In the genomic region with DNA sequence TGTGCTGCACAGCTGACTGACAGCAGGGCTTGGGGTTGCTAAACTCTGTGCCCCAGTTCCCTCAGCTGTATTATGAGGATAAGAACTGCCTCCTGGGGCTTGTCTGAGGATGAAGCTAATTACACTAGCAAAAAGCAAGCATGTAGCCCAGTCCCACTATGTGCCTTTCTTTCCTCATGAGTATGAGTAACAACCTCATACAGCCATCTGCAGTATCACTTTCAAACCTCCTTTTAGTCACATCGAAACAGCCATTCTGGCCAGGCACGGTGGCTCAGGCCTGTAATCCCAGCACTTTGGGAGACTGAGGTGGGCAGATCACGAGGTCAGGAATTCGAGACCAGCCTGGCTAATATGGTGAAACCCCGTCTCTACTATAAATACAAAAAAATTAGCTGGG, we compare ENCODE assay signal across 23 cellular contexts.
DNase-seq lines count a peak whose midpoint lies in the region; ATAC-seq and TF ChIP-seq lines count a peak whose summit lies in the region.
"Had no signal": no experiment of that assay in that cellular context is flagged by ENCODE, and none has a peak within 500 bp of the region (broad histone marks: within the 10 kb centered on the region; RNA-seq: fewer than 3 reads in every experiment).

No MANE protein-coding gene starts in this region.

- no peaks in the 10 kb centered on the region for H3K27me3 ChIP-seq in spleen (replicated peaks in 1 of 7)
- H3K27me3 ChIP-seq: pancreas, transverse colon had no signal

- TF ChIP-seq CTCF in spleen (IDR thresholded peaks at IDR 0.05 in 8 of 11, conservative IDR thresholded peaks at IDR 0.05 in 3 of 11) (no peak), GM20000 (IDR thresholded peaks at IDR 0.05; ENCODE audit: extremely low read depth, missing control alignments) (no peak)

- ATAC-seq in GM21529 (IDR thresholded peaks at IDR 0.05; ENCODE audit: unreplicated experiment) (peak; percentile 82), HG03066 (IDR thresholded peaks at IDR 0.05; ENCODE audit: low read depth, unreplicated experiment) (peak; percentile 66)
- ATAC-seq: activated CD8-positive, alpha-beta memory T cell treated with anti-CD3 and anti-CD28 coated beads, Interleukin-2, amount 10 ng/mL, durations not matched to agents 7 days and 5 days; lower lobe of right lung; pancreas; PC-3; Right ventricle myocardium inferior; sciatic nerve had no signal

- WGBS in spleen, 5 donors, result 83 to 93% (median 89%) methylated on average over 5 of the region's 5 CpGs

- intact Hi-C loops in spleen (cut with DNase I; ENCODE audit: low total_unique reads), result no loop called here
- intact Hi-C loops in posterior vena cava (cut with DNase I), result no loop called here

- DNase-seq in NCI-H82 (lab: John Stamatoyannopoulos, UW) (peak; percentile 51), NCI-H82 treated with DMSO at 0.1 percent for 48 hours (lab: John Stamatoyannopoulos, UW; ENCODE audit: unreplicated experiment) (no peak), spleen (peak; percentile 28), posterior vena cava (ENCODE audit: low spot score) (no peak), pons (ENCODE audit: low spot score) (no peak), GM20000 (ENCODE audit: low spot score) (no peak)
- DNase-seq: activated CD4-positive, alpha-beta T cell treated with anti-CD3 and anti-CD28 coated beads, Interleukin-2, amount 10 ng/mL, durations not matched to agents 24 days and 14 days; activated CD8-positive, alpha-beta memory T cell treated with anti-CD3 and anti-CD28 coated beads, Interleukin-2, amount 10 ng/mL, durations not matched to agents 7 days and 5 days; activated naive CD8-positive, alpha-beta T cell treated with anti-CD3 and anti-CD28 coated beads for 36 hours; CD4-positive, CD25-positive, alpha-beta regulatory T cell; EL; lower lobe of right lung; NCI-H1105 treated with DMSO at 0.1 percent for 48 hours; NCI-H2081; NCI-H446 treated with DMSO at 0.1 percent for 48 hours; pancreas; PC-3; transverse colon had no signal

- H3K27ac ChIP-seq in spleen, result no peak overlapping the region
- H3K27ac ChIP-seq: 22Rv1, lower lobe of right lung, pancreas, transverse colon had no signal

- H3K4me3 ChIP-seq in spleen, result no peak overlapping the region
- H3K4me3 ChIP-seq: lower lobe of right lung, pancreas, transverse colon had no signal

- H3K9me3 ChIP-seq in spleen, result no peaks in the 10 kb centered on the region
- H3K9me3 ChIP-seq: lower lobe of right lung, pancreas, transverse colon had no signal

- no peaks in the 10 kb centered on the region for H3K4me1 ChIP-seq in spleen
- H3K4me1 ChIP-seq: lower lobe of right lung had no signal

- TF ChIP-seq POLR2A in spleen (IDR thresholded peaks at IDR 0.05), result no peak

- H3K36me3 ChIP-seq in spleen, result peaks cover 0 to 18% (median 0%) of the 10 kb centered on the region in 6 donors

Comparison
In these comparisons a context has a peak if more than half of its experiments do, and no peak if none do; other contexts are left out.
1. DNase-seq: peak in NCI-H82 (single experiment) and spleen (single experiment); none in NCI-H82 treated with DMSO at 0.1 percent for 48 hours (single experiment), posterior vena cava (single experiment), pons (single experiment) and GM20000 (single experiment).